26 cellular contexts compared by ENCODE assay signal in genomic region chr3:28028554-28028953, GRCh38.
"Had no signal": no experiment of that assay in that cellular context is flagged by ENCODE, and none has a peak within 500 bp of the region (broad histone marks: within the 10 kb centered on the region; RNA-seq: fewer than 3 reads in every experiment).

No MANE protein-coding gene starts in this region.

- H3K4me3 ChIP-seq: colonic mucosa, gastrocnemius medialis, mucosa of descending colon, right lobe of liver, thoracic aorta, tibial nerve, upper lobe of left lung had no signal

- FAIRE-seq: keratinocyte, small intestine, urothelium cell line had no signal

- H3K27ac ChIP-seq: colonic mucosa, epithelial cell of prostate, gastrocnemius medialis, right lobe of liver, thoracic aorta, tibial nerve, upper lobe of left lung had no signal

- H3K36me3 ChIP-seq: colonic mucosa, gastrocnemius medialis, right lobe of liver, thoracic aorta, tibial nerve, upper lobe of left lung had no signal

- H3K9me3 ChIP-seq: colonic mucosa, gastrocnemius medialis, right lobe of liver had no signal

- H3K27me3 Mint-ChIP-seq: dendritic cell treated with granulocyte-macrophage colony-stimulating factor and Interleukin-4, amounts not matched to agents 40 ng/mL and 50 ng/mL, for 4 days; stimulated activated naive CD8-positive, alpha-beta T cell treated with anti-CD3 and anti-CD28 coated beads, Interleukin-15, Interleukin-2, amounts not matched to agents 100 ng/mL and 50 ng/mL, for 24 hours had no signal

- ATAC-seq: esophagus mucosa; gastrocnemius medialis; mucosa of descending colon; naive thymus-derived CD4-positive, alpha-beta T cell; right lobe of liver; stimulated activated naive B cell treated with anti-CD40 and anti-IgM and Interleukin-4, amounts not matched to agents 10 μg/mL and 1 μg/mL and 100 μg/mL, for 72 hours had no signal

- H3K4me3 Mint-ChIP-seq: dendritic cell treated with granulocyte-macrophage colony-stimulating factor and Interleukin-4, amounts not matched to agents 40 ng/mL and 50 ng/mL, for 4 days; endodermal cell; mesothelial cell of epicardium; naive thymus-derived CD4-positive, alpha-beta T cell; nephron; stimulated activated naive B cell treated with anti-CD40 and anti-IgM and Interleukin-4, amounts not matched to agents 10 μg/mL and 1 μg/mL and 100 μg/mL, for 72 hours; stimulated activated naive CD8-positive, alpha-beta T cell treated with anti-CD3 and anti-CD28 coated beads, Interleukin-15, Interleukin-2, amounts not matched to agents 100 ng/mL and 50 ng/mL, for 24 hours had no signal

- H3K4me1 Mint-ChIP-seq: endodermal cell; mesothelial cell of epicardium; nephron; stimulated activated naive B cell treated with anti-CD40 and anti-IgM and Interleukin-4, amounts not matched to agents 10 μg/mL and 1 μg/mL and 100 μg/mL, for 72 hours had no signal

- H3K27me3 ChIP-seq: colonic mucosa, gastrocnemius medialis, right lobe of liver, tibial nerve, upper lobe of left lung had no signal

- DNase-seq: colonic mucosa; effector CD8-positive, alpha-beta T cell; endodermal cell; foreskin fibroblast; gastrocnemius medialis; head of caudate nucleus; mesenchymal stem cell; mucosa of descending colon; naive thymus-derived CD4-positive, alpha-beta T cell; nucleus accumbens; right lobe of liver; small intestine; stimulated activated CD4-positive, alpha-beta T cell treated with anti-CD3 and anti-CD28 coated beads, Interleukin-15, amount 100 ng/mL, for 24 hours; stimulated activated CD4-positive, alpha-beta T cell treated with anti-CD3 and anti-CD28 coated beads, Interleukin-2, amount 100 ng/mL, for 48 hours; stimulated activated naive B cell treated with anti-CD40 and anti-IgM and Interleukin-4, amounts not matched to agents 10 μg/mL and 1 μg/mL and 100 μg/mL, for 72 hours; upper lobe of left lung had no signal

- H3K4me1 ChIP-seq: colonic mucosa, gastrocnemius medialis, right lobe of liver, tibial nerve, upper lobe of left lung had no signal

- H3K27ac Mint-ChIP-seq: dendritic cell treated with granulocyte-macrophage colony-stimulating factor and Interleukin-4, amounts not matched to agents 40 ng/mL and 50 ng/mL, for 4 days; endodermal cell; mesothelial cell of epicardium; naive thymus-derived CD4-positive, alpha-beta T cell; nephron; stimulated activated naive B cell treated with anti-CD40 and anti-IgM and Interleukin-4, amounts not matched to agents 10 μg/mL and 1 μg/mL and 100 μg/mL, for 72 hours; stimulated activated naive CD8-positive, alpha-beta T cell treated with anti-CD3 and anti-CD28 coated beads, Interleukin-15, Interleukin-2, amounts not matched to agents 100 ng/mL and 50 ng/mL, for 24 hours had no signal
